ENCODE assay signal across 8 cellular contexts in the genomic region with DNA sequence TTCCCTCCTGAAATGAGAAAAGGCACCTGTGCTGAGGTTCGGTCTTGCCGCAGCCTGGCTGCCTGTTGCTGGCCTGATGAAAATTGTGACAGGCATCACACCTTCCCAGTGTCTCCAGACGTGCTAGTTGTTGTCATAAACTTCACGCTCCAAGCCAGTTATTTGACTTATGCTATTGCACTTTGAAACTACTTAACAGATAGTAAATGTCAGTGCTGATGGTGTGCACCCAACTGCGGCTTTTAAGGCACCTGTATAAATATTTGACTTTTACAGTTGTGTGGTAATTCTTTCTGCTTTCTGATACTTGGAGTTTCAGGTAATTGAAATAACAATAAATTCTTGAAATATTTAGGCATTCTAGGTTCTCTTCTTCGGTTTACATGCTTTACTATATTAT. TPM values are rescaled to one million over a fixed set of nuclear protein-coding genes. Genes with fewer than 3 reads are reported as not detected.
A peak's percentile ranks its signal among the peaks of the same experiment; 100 is the strongest.
DNase-seq lines count a peak whose midpoint lies in the region; ATAC-seq and TF ChIP-seq lines count a peak whose summit lies in the region.

No MANE protein-coding gene starts in this region.

- H3K4me3 Mint-ChIP-seq in CD4-positive, alpha-beta memory T cell, result peak overlapping the region; percentile 8 to 82 (median 69)
- H3K4me3 Mint-ChIP-seq in endodermal cell, result peak overlapping the region; percentile 87

- H3F3A ChIP-seq in neural cell (ENCODE audit: insufficient read depth, low read length, poor library complexity, severe bottlenecking), result no peaks in the 10 kb centered on the region

- H3K36me3 ChIP-seq in CD4-positive, alpha-beta memory T cell (ENCODE audit: insufficient read depth, low read length), result no peaks in the 10 kb centered on the region
- H3K36me3 ChIP-seq in MG63 (no peaks in the 10 kb centered on the region; the same call in 1 of the 2 replicates), endodermal cell (ENCODE audit: control insufficient read depth, insufficient read depth, low read length) (no peaks in the 10 kb centered on the region), neural cell (ENCODE audit: insufficient read depth, low read length) (no peaks in the 10 kb centered on the region)

- H3K27ac ChIP-seq in CD4-positive, alpha-beta memory T cell (ENCODE audit: low read depth, low read length), result no peak overlapping the region
- no peak overlapping the region for H3K27ac ChIP-seq in endodermal cell (ENCODE audit: low read depth, low read length)
- H3K27ac ChIP-seq in neural cell (ENCODE audit: low read length), result no peak overlapping the region

- H3K27me3 ChIP-seq in CD4-positive, alpha-beta memory T cell (ENCODE audit: insufficient read depth, low read length), result peaks cover 3% of the 10 kb centered on the region
- no peaks in the 10 kb centered on the region for H3K27me3 ChIP-seq in MG63
- H3K27me3 ChIP-seq in endodermal cell (ENCODE audit: control insufficient read depth, insufficient read depth, low read length, poor library complexity, severe bottlenecking), result no peaks in the 10 kb centered on the region
- H3K27me3 ChIP-seq in neural cell (ENCODE audit: insufficient read depth, low read depth, low read length), result peaks cover 26% of the 10 kb centered on the region

- H3K9me2 ChIP-seq in neural cell (ENCODE audit: insufficient read depth, low read length), result no peaks in the 10 kb centered on the region

- DNase-seq in CD4-positive, alpha-beta memory T cell, result no peak
- DNase-seq in MG63, result no peak
- no peak for DNase-seq in endodermal cell
- DNase-seq in NCI-H1694 treated with DMSO at 0.1 percent for 48 hours (lab: John Stamatoyannopoulos, UW), result no peak

- H3K4me1 ChIP-seq in CD4-positive, alpha-beta memory T cell (ENCODE audit: insufficient read depth, low read length), result peaks cover 14% of the 10 kb centered on the region
- peaks cover 8% of the 10 kb centered on the region for H3K4me1 ChIP-seq in endodermal cell (ENCODE audit: control insufficient read depth, insufficient read depth, low read length)

- H3K4me3 ChIP-seq in CD4-positive, alpha-beta memory T cell (ENCODE audit: low read length in 2 of 2), result no peak overlapping the region
- H3K4me3 ChIP-seq in MG63 (peak overlapping the region; percentile 68), endodermal cell (ENCODE audit: low read length) (peak overlapping the region; percentile 97), neural cell (ENCODE audit: low read length) (peak overlapping the region; percentile 80)

- H3K36me3 Mint-ChIP-seq in CD4-positive, alpha-beta memory T cell, result peaks cover 0 to 4% of the 10 kb centered on the region in 2 donors
- no peaks in the 10 kb centered on the region for H3K36me3 Mint-ChIP-seq in endodermal cell (ENCODE audit: low read depth)

- peak overlapping the region; percentile 97 for H3K9ac ChIP-seq in endodermal cell (ENCODE audit: extremely low read depth, low read length, poor library complexity, severe bottlenecking)
- no peak overlapping the region for H3K9ac ChIP-seq in neural cell (ENCODE audit: low read length)

- CTCF ChIA-PET in CD4-positive, alpha-beta memory T cell (lab: Charles Lee; ENCODE audit: partially characterized antibody), result interaction anchor here (1.8 kb wide), 1 partner anchor 27 kb away, joined by 8 read pairs; no protein-coding TSS in a partner anchor

- H3K4me2 ChIP-seq in neural cell (ENCODE audit: low read length), result no peak overlapping the region

- WGBS in endodermal cell (ENCODE audit: insufficient coverage in 1 of 2, insufficient read length in 1 of 2), 2 experiments, result 20 to 30% methylated on average over 5 to 6 of the region's 6 CpGs

- H3K27me3 Mint-ChIP-seq in CD4-positive, alpha-beta memory T cell, result peaks cover 0 to 3% of the 10 kb centered on the region in 2 donors
- no peaks in the 10 kb centered on the region for H3K27me3 Mint-ChIP-seq in endodermal cell (ENCODE audit: insufficient read depth)

- peak overlapping the region in 2 of 7 donors; percentile 27 to 30 for H3K27ac Mint-ChIP-seq in CD4-positive, alpha-beta memory T cell
- no peak overlapping the region for H3K27ac Mint-ChIP-seq in endodermal cell

- intact Hi-C loops in CD4-positive, alpha-beta memory T cell (cut with micrococcal nuclease), result no loop called here

- TF ChIP-seq RAD21 in neural cell (conservative IDR thresholded peaks at IDR 0.05), result no peak

- no peak overlapping the region for H2AFZ ChIP-seq in neural cell (ENCODE audit: low read depth, low read length)

- H3K4me1 Mint-ChIP-seq in CD4-positive, alpha-beta memory T cell, result peaks cover 8 to 29% (median 18%) of the 10 kb centered on the region in 4 donors
- peaks cover 51% of the 10 kb centered on the region for H3K4me1 Mint-ChIP-seq in endodermal cell

- POLR2A ChIA-PET in CD4-positive, alpha-beta memory T cell (lab: Charles Lee; ENCODE audit: partially characterized antibody), result no interaction called here

- ATAC-seq in HG02938 (IDR thresholded peaks at IDR 0.05; ENCODE audit: unreplicated experiment), result no peak
- no peak for ATAC-seq in GM21423 (IDR thresholded peaks at IDR 0.05; ENCODE audit: unreplicated experiment)
- no peak for ATAC-seq in GM21619 (IDR thresholded peaks at IDR 0.05; ENCODE audit: unreplicated experiment)

- peaks cover 23% of the 10 kb centered on the region for H3K79me2 ChIP-seq in neural cell (replicated peaks; ENCODE audit: insufficient read depth, low read length)

- H4K20me1 ChIP-seq in neural cell (ENCODE audit: insufficient read depth), result no peaks in the 10 kb centered on the region

- H3K9me3 Mint-ChIP-seq in CD4-positive, alpha-beta memory T cell, result peaks cover 0 to 5% (median 0%) of the 10 kb centered on the region in 8 donors
- no peaks in the 10 kb centered on the region for H3K9me3 Mint-ChIP-seq in endodermal cell

- TF ChIP-seq CTCF in endodermal cell (conservative IDR thresholded peaks at IDR 0.05) (no peak), neural cell (IDR thresholded peaks at IDR 0.05; ENCODE audit: poor library complexity, severe bottlenecking) (no peak)

- TF ChIP-seq EP300 in neural cell (conservative IDR thresholded peaks at IDR 0.05; ENCODE audit: poor library complexity, severe bottlenecking), result no peak

- no peaks in the 10 kb centered on the region for H3K9me3 ChIP-seq in CD4-positive, alpha-beta memory T cell (ENCODE audit: control insufficient read depth in 1 of 2, low read length in 2 of 2)
- H3K9me3 ChIP-seq in MG63, result no peaks in the 10 kb centered on the region
- no peaks in the 10 kb centered on the region for H3K9me3 ChIP-seq in endodermal cell (ENCODE audit: control insufficient read depth, low read length)
- H3K9me3 ChIP-seq in neural cell (ENCODE audit: low read length), result no peaks in the 10 kb centered on the region

TF ChIP-seq in neural cell, 6 proteins besides CTCF, POLR2A, EP300 and RAD21:
- TF ChIP-seq EZH2 (IDR thresholded peaks at IDR 0.05; ENCODE audit: borderline replicate concordance, insufficient read depth, low read length, poor library complexity, severe bottlenecking) (no peak), REST (IDR thresholded peaks at IDR 0.05; ENCODE audit: borderline replicate concordance) (no peak), POLR2AphosphoS5 (IDR thresholded peaks at IDR 0.05) (no peak), SMC3 (conservative IDR thresholded peaks at IDR 0.05; ENCODE audit: poor library complexity) (no peak), MXI1 (conservative IDR thresholded peaks at IDR 0.05; ENCODE audit: poor library complexity, severe bottlenecking) (no peak), TAF1 (IDR thresholded peaks at IDR 0.05; ENCODE audit: low read depth) (no peak)

RNA-seq across cellular contexts. Expression of gene WWC2, which starts 1.8 kb away (rescaled TPM):
- total RNA-seq in CD4-positive, alpha-beta memory T cell, result 1 to 10 TPM; 7.3 to 7.6 TPM
- polyA plus RNA-seq in CD4-positive, alpha-beta memory T cell, result 1 to 10 TPM; 2.3 to 3.1 TPM
- total RNA-seq in MG63 (2014; rRNA removed; shearing (Covaris generic); ENCODE audit: low replicate concordance), result 11.4 and 16.0 TPM in 2 replicates
- 100 to 1,000 TPM in 1 of 2 donors, 10 to 100 TPM in 1; 98.2 to 108 TPM for total RNA-seq in endodermal cell
- 32.3 TPM for polyA plus RNA-seq in endodermal cell (2013, experiment 1 of 2)
- polyA plus RNA-seq in endodermal cell (2013, experiment 2 of 2), result 32.7 TPM
- 3.9 and 5.7 TPM in 2 replicates for polyA plus RNA-seq in neural cell
- 15.0 and 16.6 TPM in 2 replicates for polyA minus RNA-seq in neural cell

Comparison
In these comparisons a context has a peak if more than half of its experiments do, and no peak if none do; other contexts are left out.
1. H3K4me3 ChIP-seq: peak in MG63 (single experiment), endodermal cell (single experiment) and neural cell (single experiment); none in CD4-positive, alpha-beta memory T cell (0 of 2).